Comparison of ENCODE assay signal across 14 cellular contexts in genomic region chr4:169188204-169188603, GRCh38.
"Had no signal": no experiment of that assay in that cellular context is flagged by ENCODE, and none has a peak within 500 bp of the region (broad histone marks: within the 10 kb centered on the region; RNA-seq: fewer than 3 reads in every experiment).

No MANE protein-coding gene starts in this region.

- H3K9me3 Mint-ChIP-seq: stimulated activated naive CD8-positive, alpha-beta T cell treated with anti-CD3 and anti-CD28 coated beads, Interleukin-15, Interleukin-2, amounts not matched to agents 100 ng/mL and 50 ng/mL, for 24 hours had no signal

- H3K36me3 Mint-ChIP-seq: naive thymus-derived CD8-positive, alpha-beta T cell; stimulated activated memory B cell treated with anti-CD40 and anti-IgM and Interleukin-4, amounts not matched to agents 10 μg/mL and 1 μg/mL and 100 μg/mL, for 72 hours had no signal

- DNase-seq: effector CD8-positive, alpha-beta T cell; endodermal cell; gastrocnemius medialis; head of caudate nucleus; left ventricle myocardium superior; lower lobe of right lung; naive thymus-derived CD8-positive, alpha-beta T cell; sigmoid colon; stimulated activated CD4-positive, alpha-beta T cell treated with anti-CD3 and anti-CD28 coated beads, Interleukin-2, amount 100 ng/mL, for 24 hours; stimulated activated CD4-positive, alpha-beta T cell treated with anti-CD3 and anti-CD28 coated beads, Interleukin-4, amount 100 ng/mL, for 24 hours; upper lobe of left lung had no signal

- H3K27me3 Mint-ChIP-seq: stimulated activated memory B cell treated with anti-CD40 and anti-IgM and Interleukin-4, amounts not matched to agents 10 μg/mL and 1 μg/mL and 100 μg/mL, for 72 hours; stimulated activated naive CD8-positive, alpha-beta T cell treated with anti-CD3 and anti-CD28 coated beads, Interleukin-15, Interleukin-2, amounts not matched to agents 100 ng/mL and 50 ng/mL, for 24 hours had no signal

- H3K27ac Mint-ChIP-seq: naive thymus-derived CD8-positive, alpha-beta T cell; stimulated activated naive CD8-positive, alpha-beta T cell treated with anti-CD3 and anti-CD28 coated beads, Interleukin-15, Interleukin-2, amounts not matched to agents 100 ng/mL and 50 ng/mL, for 24 hours had no signal

- H3K4me3 Mint-ChIP-seq: endodermal cell; naive thymus-derived CD8-positive, alpha-beta T cell; neural crest cell; stimulated activated memory B cell treated with anti-CD40 and anti-IgM and Interleukin-4, amounts not matched to agents 10 μg/mL and 1 μg/mL and 100 μg/mL, for 72 hours; stimulated activated naive CD8-positive, alpha-beta T cell treated with anti-CD3 and anti-CD28 coated beads, Interleukin-15, Interleukin-2, amounts not matched to agents 100 ng/mL and 50 ng/mL, for 24 hours had no signal
